9 cellular contexts compared by ENCODE assay signal in genomic region chr10:102505462-102506115, GRCh38. TPM values are rescaled to one million over a fixed set of nuclear protein-coding genes. Genes with fewer than 3 reads are reported as not detected.
DNase-seq lines count a peak whose midpoint lies in the region; ATAC-seq and TF ChIP-seq lines count a peak whose summit lies in the region.
"Had no signal": no experiment of that assay in that cellular context is flagged by ENCODE, and none has a peak within 500 bp of the region (broad histone marks: within the 10 kb centered on the region; RNA-seq: fewer than 3 reads in every experiment).

No MANE protein-coding gene starts in this region.

- H3K9me3 Mint-ChIP-seq in activated naive CD4-positive, alpha-beta T cell treated with anti-CD3 and anti-CD28 coated beads for 36 hours, result no peaks in the 10 kb centered on the region
- H3K9me3 Mint-ChIP-seq in type B pancreatic cell, result no peaks in the 10 kb centered on the region

- no peaks in the 10 kb centered on the region for H3K9me3 ChIP-seq in ascending aorta
- H3K9me3 ChIP-seq in lower lobe of right lung, result no peaks in the 10 kb centered on the region
- H3K9me3 ChIP-seq: heart left ventricle had no signal

- CTCF ChIA-PET in activated naive CD4-positive, alpha-beta T cell treated with anti-CD3 and anti-CD28 coated beads for 36 hours (lab: Charles Lee), result interaction anchor here (0.6 to 4.0 kb wide), 6 partner anchors 17 to 425 kb away, joined by 3 to 86 read pairs (median 4); no protein-coding TSS in a partner anchor

- intact Hi-C loops in activated naive CD4-positive, alpha-beta T cell treated with anti-CD3 and anti-CD28 coated beads for 36 hours (cut with micrococcal nuclease), result no loop called here
- intact Hi-C loops in ascending aorta (cut with DNase I), result loop anchor here (10.0 kb wide), 1 partner anchor 1151 kb away; the partner anchor contains the start of gene BTRC
- intact Hi-C loops in lower lobe of right lung (cut with DNase I), result loop anchor here (10.0 kb wide), 1 partner anchor 79 kb away; no protein-coding TSS in a partner anchor

- H3K4me3 Mint-ChIP-seq in activated naive CD4-positive, alpha-beta T cell treated with anti-CD3 and anti-CD28 coated beads for 36 hours, result peak overlapping the region; percentile 94
- peak overlapping the region; percentile 67 for H3K4me3 Mint-ChIP-seq in type B pancreatic cell

- TF ChIP-seq CTCF in ascending aorta (IDR thresholded peaks at IDR 0.05) (no peak), lower lobe of right lung (IDR thresholded peaks at IDR 0.05) (no peak), type B pancreatic cell (conservative IDR thresholded peaks at IDR 0.05) (no peak), GM10266 (IDR thresholded peaks at IDR 0.05; ENCODE audit: control insufficient read depth, insufficient read depth, low read depth, missing control alignments) (no peak), foreskin keratinocyte (conservative IDR thresholded peaks at IDR 0.05) (no peak)

- H3K4me1 ChIP-seq in ascending aorta (peaks cover 9 to 14% of the 10 kb centered on the region in 2 donors), lower lobe of right lung (peaks cover 66% of the 10 kb centered on the region), foreskin keratinocyte (peaks cover 15% of the 10 kb centered on the region)

- H3K36me3 Mint-ChIP-seq in activated naive CD4-positive, alpha-beta T cell treated with anti-CD3 and anti-CD28 coated beads for 36 hours (ENCODE audit: low read depth), result no peaks in the 10 kb centered on the region
- peaks cover 14% of the 10 kb centered on the region for H3K36me3 Mint-ChIP-seq in type B pancreatic cell

- H3K27ac ChIP-seq in ascending aorta (no peak overlapping the region), lower lobe of right lung (no peak overlapping the region), foreskin keratinocyte (no peak overlapping the region)

- no peak overlapping the region for H3K27ac Mint-ChIP-seq in activated naive CD4-positive, alpha-beta T cell treated with anti-CD3 and anti-CD28 coated beads for 36 hours
- no peak overlapping the region for H3K27ac Mint-ChIP-seq in type B pancreatic cell

- H3K27me3 Mint-ChIP-seq in activated naive CD4-positive, alpha-beta T cell treated with anti-CD3 and anti-CD28 coated beads for 36 hours (ENCODE audit: low read depth), result no peaks in the 10 kb centered on the region
- H3K27me3 Mint-ChIP-seq in type B pancreatic cell, result no peaks in the 10 kb centered on the region

- no peak for ATAC-seq in lower lobe of right lung
- no peak for ATAC-seq in foreskin keratinocyte
- ATAC-seq: heart left ventricle had no signal

- H3K27me3 ChIP-seq in ascending aorta (no peaks in the 10 kb centered on the region), lower lobe of right lung (ENCODE audit: low read depth) (no peaks in the 10 kb centered on the region), foreskin keratinocyte (no peaks in the 10 kb centered on the region)
- H3K27me3 ChIP-seq: heart left ventricle had no signal

- no peak for DNase-seq in activated naive CD4-positive, alpha-beta T cell treated with anti-CD3 and anti-CD28 coated beads for 36 hours
- no peak for DNase-seq in activated naive CD4-positive, alpha-beta T cell treated with anti-CD3 and anti-CD28 coated beads, Interleukin-2, amount 50 U/mL, for 16 hours
- DNase-seq in ascending aorta (ENCODE audit: low spot score in 2 of 2) (no peak), lower lobe of right lung (no peak), type B pancreatic cell (ENCODE audit: extremely low spot score, unreplicated experiment) (no peak), GM10266 (ENCODE audit: extremely low spot score) (no peak), foreskin keratinocyte (no peak), Ammon's horn (ENCODE audit: low spot score) (no peak)
- DNase-seq: heart left ventricle had no signal

- peaks cover 12% of the 10 kb centered on the region for H3K4me1 Mint-ChIP-seq in activated naive CD4-positive, alpha-beta T cell treated with anti-CD3 and anti-CD28 coated beads for 36 hours (ENCODE audit: low read depth)
- H3K4me1 Mint-ChIP-seq in type B pancreatic cell (ENCODE audit: unreplicated experiment), result peaks cover 23% of the 10 kb centered on the region

- H3K4me3 ChIP-seq in ascending aorta, result peak overlapping the region; percentile 91 to 93
- H3K4me3 ChIP-seq in lower lobe of right lung, result peak overlapping the region; percentile 96

- H3K36me3 ChIP-seq in ascending aorta, result peaks cover 10 to 16% of the 10 kb centered on the region in 2 donors
- peaks cover 18% of the 10 kb centered on the region for H3K36me3 ChIP-seq in lower lobe of right lung

RNA-seq across cellular contexts. Expression of gene SUFU, which starts 1.8 kb away (rescaled TPM):
- total RNA-seq in activated naive CD4-positive, alpha-beta T cell treated with anti-CD3 and anti-CD28 coated beads for 36 hours, result 1 to 10 TPM; 6.6 to 7.1 TPM
- total RNA-seq in ascending aorta (17.3 TPM), lower lobe of right lung (14.3 TPM), type B pancreatic cell (ENCODE audit: low replicate concordance) (18.5 and 29.4 TPM in 2 replicates), foreskin keratinocyte (4.4 and 4.8 TPM in 2 replicates)
- polyA plus RNA-seq in foreskin keratinocyte, result 4.2 and 4.6 TPM in 2 replicates

RNA-seq across cellular contexts. Expression of gene ACTR1A, which starts 3.1 kb away (rescaled TPM):
- 10 to 100 TPM; 59.6 to 60.8 TPM for total RNA-seq in activated naive CD4-positive, alpha-beta T cell treated with anti-CD3 and anti-CD28 coated beads for 36 hours
- total RNA-seq in ascending aorta (200 TPM), lower lobe of right lung (88.0 TPM), type B pancreatic cell (ENCODE audit: low replicate concordance) (73.1 and 95.4 TPM in 2 replicates), foreskin keratinocyte (132 and 133 TPM in 2 replicates)
- 114 and 119 TPM in 2 replicates for polyA plus RNA-seq in foreskin keratinocyte

RNA-seq across cellular contexts. Expression of gene C10orf95, which starts 54.2 kb away (rescaled TPM):
- total RNA-seq in activated naive CD4-positive, alpha-beta T cell treated with anti-CD3 and anti-CD28 coated beads for 36 hours, result under 1 TPM; 0.14 to 0.15 TPM
- total RNA-seq in ascending aorta (not detected), lower lobe of right lung (5.7 TPM), type B pancreatic cell (ENCODE audit: low replicate concordance) (0.75 and 2.3 TPM in 2 replicates), foreskin keratinocyte (0.48 and 0.49 TPM in 2 replicates)
- 0.67 and 0.78 TPM in 2 replicates for polyA plus RNA-seq in foreskin keratinocyte
- polyA plus RNA-seq: heart left ventricle had no signal
